ENCODE assay signal across 8 cellular contexts in the genomic region with DNA sequence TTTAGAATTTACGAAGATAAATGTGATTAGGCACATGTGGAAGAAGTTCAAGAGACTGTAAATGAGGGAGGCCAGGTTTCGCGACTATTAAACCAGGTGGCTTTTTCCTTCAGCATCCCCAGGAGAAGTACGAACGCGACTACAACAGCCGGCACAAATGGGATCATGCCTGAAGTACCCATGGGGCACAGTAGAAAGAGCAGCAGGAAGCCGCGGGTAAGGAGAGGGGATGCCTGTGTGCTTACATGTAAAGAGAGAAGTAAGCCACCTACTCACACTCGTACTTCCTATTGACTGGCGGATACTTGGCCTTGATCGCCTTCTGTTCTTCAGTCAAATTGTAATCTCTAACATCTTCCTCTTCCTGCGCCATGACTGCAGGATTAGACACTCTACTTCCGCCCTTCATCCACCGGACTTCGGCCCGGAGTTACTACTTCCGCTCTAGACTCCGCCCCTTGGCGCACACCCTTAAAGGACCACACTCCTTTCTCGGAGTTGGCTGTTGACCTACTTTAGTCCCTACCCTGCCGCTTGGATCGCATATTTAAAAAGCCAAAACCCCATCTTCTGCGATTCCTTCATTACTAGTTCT. TPM values are rescaled to one million over a fixed set of nuclear protein-coding genes. Genes with fewer than 3 reads are reported as not detected.
A peak's percentile ranks its signal among the peaks of the same experiment; 100 is the strongest.
DNase-seq lines count a peak whose midpoint lies in the region; ATAC-seq and TF ChIP-seq lines count a peak whose summit lies in the region.

ZBTB8OS (minus strand) TSS at position 394 of the 595 bp plus-strand sequence; CDS start at position 373, 21 bp downstream.

- DNase-seq in GM04503 (ENCODE audit: low read depth) (peak; percentile 72), HFFc6 (peak; percentile 86), NCI-H1092 treated with DMSO at 0.1 percent for 48 hours (lab: John Stamatoyannopoulos, UW) (peak; percentile 99), SKM-1 (lab: John Stamatoyannopoulos, UW; ENCODE audit: unreplicated experiment) (peak; percentile 97), glutamatergic neuron (peak; percentile 85), osteoblast (ENCODE audit: insufficient read length, low spot score, missing footprints) (peak; percentile 96), thoracic aorta (ENCODE audit: low spot score) (peak; percentile 76)
- DNase-seq in activated naive CD8-positive, alpha-beta T cell treated with anti-CD3 and anti-CD28 coated beads for 36 hours: peak; percentile 85

- 0 out of 2 replicates have a peak, but pooled peaks cover 7% of the 10 kb centered on the region for H3K9me3 Mint-ChIP-seq in HFFc6
- no peaks in the 10 kb centered on the region for H3K9me3 Mint-ChIP-seq in activated naive CD8-positive, alpha-beta T cell treated with anti-CD3 and anti-CD28 coated beads for 36 hours
- H3K9me3 Mint-ChIP-seq in glutamatergic neuron (ENCODE audit: unreplicated experiment): peaks cover 13% of the 10 kb centered on the region

- H2AFZ ChIP-seq in osteoblast (ENCODE audit: low read length): peak within 1 kb of the TSS; percentile 100

- H3K27me3 Mint-ChIP-seq in HFFc6 (ENCODE audit: insufficient read depth) (peaks cover 5% of the 10 kb centered on the region; the same call in 1 of the 2 replicates), glutamatergic neuron (ENCODE audit: unreplicated experiment) (peaks cover 5% of the 10 kb centered on the region)
- no peaks in the 10 kb centered on the region for H3K27me3 Mint-ChIP-seq in activated naive CD8-positive, alpha-beta T cell treated with anti-CD3 and anti-CD28 coated beads for 36 hours

- H3K27me3 ChIP-seq in osteoblast (ENCODE audit: insufficient read depth, low read length): no peaks in the 10 kb centered on the region
- H3K27me3 ChIP-seq in thoracic aorta (replicated peaks; ENCODE audit: insufficient read depth): no peaks in the 10 kb centered on the region

- TF ChIP-seq CTCF in HFFc6 (IDR thresholded peaks at IDR 0.05) (no peak), glutamatergic neuron (IDR thresholded peaks at IDR 0.05; ENCODE audit: partially characterized antibody, unreplicated experiment) (no peak), osteoblast (IDR thresholded peaks at IDR 0.05; ENCODE audit: extremely low read depth, low read depth, low read length) (no peak), thoracic aorta (IDR thresholded peaks at IDR 0.05) (no peak)

- H3K4me1 ChIP-seq in osteoblast (ENCODE audit: insufficient read depth, low read length) (peaks cover 14% of the 10 kb centered on the region), thoracic aorta (ENCODE audit: control insufficient read depth in 1 of 2, low read depth in 2 of 2) (peaks cover 27 to 49% of the 10 kb centered on the region in 2 donors)

- peak within 1 kb of the TSS; percentile 97 for H3K4me3 Mint-ChIP-seq in HFFc6
- H3K4me3 Mint-ChIP-seq in activated naive CD8-positive, alpha-beta T cell treated with anti-CD3 and anti-CD28 coated beads for 36 hours: peak within 1 kb of the TSS; percentile 98
- peak within 1 kb of the TSS; percentile 100 for H3K4me3 Mint-ChIP-seq in glutamatergic neuron (ENCODE audit: unreplicated experiment)

- H3K36me3 Mint-ChIP-seq in HFFc6 (ENCODE audit: low read depth): peaks cover 23% of the 10 kb centered on the region
- H3K36me3 Mint-ChIP-seq in activated naive CD8-positive, alpha-beta T cell treated with anti-CD3 and anti-CD28 coated beads for 36 hours: peaks cover 49% of the 10 kb centered on the region
- H3K36me3 Mint-ChIP-seq in glutamatergic neuron (ENCODE audit: unreplicated experiment): no peaks in the 10 kb centered on the region

- H3K27ac ChIP-seq in osteoblast (ENCODE audit: low read depth, low read length): peak within 1 kb of the TSS; percentile 100
- peak within 1 kb of the TSS; percentile 100 for H3K27ac ChIP-seq in thoracic aorta

- H4K20me1 ChIP-seq in osteoblast (ENCODE audit: insufficient read depth, low read length): peaks cover 7% of the 10 kb centered on the region

- H3K4me1 Mint-ChIP-seq in HFFc6 (ENCODE audit: low read depth): peaks cover 31% of the 10 kb centered on the region
- H3K4me1 Mint-ChIP-seq in activated naive CD8-positive, alpha-beta T cell treated with anti-CD3 and anti-CD28 coated beads for 36 hours: peaks cover 34% of the 10 kb centered on the region
- H3K4me1 Mint-ChIP-seq in glutamatergic neuron (ENCODE audit: low read depth, unreplicated experiment): peaks cover 8% of the 10 kb centered on the region

- H3K4me3 ChIP-seq in osteoblast (ENCODE audit: insufficient read depth, low read length) (peak within 1 kb of the TSS; percentile 95), thoracic aorta (peak within 1 kb of the TSS; percentile 98)

- H3K36me3 ChIP-seq in osteoblast (ENCODE audit: insufficient read depth, low read length): peaks cover 22% of the 10 kb centered on the region
- peaks cover 5% of the 10 kb centered on the region for H3K36me3 ChIP-seq in thoracic aorta

- H3K4me2 ChIP-seq in osteoblast (ENCODE audit: insufficient read depth, low read length): peak within 1 kb of the TSS; percentile 100

- H3K79me2 ChIP-seq in osteoblast (ENCODE audit: insufficient read depth, low read length): peaks cover 78% of the 10 kb centered on the region

- H3K9me3 ChIP-seq in osteoblast (ENCODE audit: low read depth, low read length) (no peaks in the 10 kb centered on the region), thoracic aorta (no peaks in the 10 kb centered on the region)

- H3K27ac Mint-ChIP-seq in HFFc6 (peak within 1 kb of the TSS; percentile 100), glutamatergic neuron (ENCODE audit: unreplicated experiment) (peak within 1 kb of the TSS; percentile 99)
- peak within 1 kb of the TSS; percentile 98 for H3K27ac Mint-ChIP-seq in activated naive CD8-positive, alpha-beta T cell treated with anti-CD3 and anti-CD28 coated beads for 36 hours

- ATAC-seq in thoracic aorta (ENCODE audit: insufficient number of reproducible peaks, low FRiP score, low read depth): peak; percentile 76

RNA-seq across cellular contexts. Expression of gene ZBTB8OS, which starts in this region (rescaled TPM):
- 10 to 100 TPM; 44.9 to 52.7 (median 47.4) TPM for total RNA-seq in HFFc6 (2021; fragmentation: NEBNext Ultra II Directional; extraction: Animal tissue kit (Norgen Biotek cat#: 25700))
- total RNA-seq in activated naive CD8-positive, alpha-beta T cell treated with anti-CD3 and anti-CD28 coated beads for 36 hours: 10 to 100 TPM; 64.5 to 69.9 TPM
- total RNA-seq in glutamatergic neuron (ENCODE audit: unreplicated experiment) (63.4 TPM), osteoblast (27.1 and 37.3 TPM in 2 replicates), thoracic aorta (10 to 100 TPM; 29.8 to 48.2 TPM)

Comparison
In these comparisons a context has a peak if more than half of its experiments do, and no peak if none do; other contexts are left out.
1. Peak in every context shown above with its lines: DNase-seq, ATAC-seq, H3K4me3 ChIP-seq and H3K27ac ChIP-seq.